In genomic region chr17:56570199-56570598, GRCh38 we compare ENCODE assay signal across 24 cellular contexts. TPM values are rescaled to one million over a fixed set of nuclear protein-coding genes. Genes with fewer than 3 reads are reported as not detected.
"Had no signal": no experiment of that assay in that cellular context is flagged by ENCODE, and none has a peak within 500 bp of the region (broad histone marks: within the 10 kb centered on the region; RNA-seq: fewer than 3 reads in every experiment).

No MANE protein-coding gene starts in this region.

- H3K9me3 Mint-ChIP-seq: naive thymus-derived CD8-positive, alpha-beta T cell; neural crest cell; stimulated activated naive B cell treated with anti-CD40 and anti-IgM and Interleukin-4, amounts not matched to agents 10 μg/mL and 1 μg/mL and 100 μg/mL, for 72 hours; stimulated activated naive CD8-positive, alpha-beta T cell treated with anti-CD3 and anti-CD28 coated beads, Interleukin-15, amount 100 ng/mL, for 72 hours had no signal

- H3K9me3 ChIP-seq: mucosa of descending colon, right atrium auricular region, sigmoid colon, testis, tibial nerve, upper lobe of right lung had no signal

- H3K79me2 ChIP-seq: hepatocyte had no signal

- H2AFZ ChIP-seq: hepatocyte had no signal

- H3K4me3 Mint-ChIP-seq: naive thymus-derived CD8-positive, alpha-beta T cell; neural crest cell; stimulated activated naive B cell treated with anti-CD40 and anti-IgM and Interleukin-4, amounts not matched to agents 10 μg/mL and 1 μg/mL and 100 μg/mL, for 72 hours; stimulated activated naive CD8-positive, alpha-beta T cell treated with anti-CD3 and anti-CD28 coated beads, Interleukin-15, amount 100 ng/mL, for 72 hours had no signal

- H3K36me3 ChIP-seq: right atrium auricular region, sigmoid colon, tibial nerve, upper lobe of right lung had no signal

- DNase-seq: cortex of kidney; dorsolateral prefrontal cortex; effector CD8-positive, alpha-beta T cell; foreskin melanocyte; head of caudate nucleus; left colon; left ventricle myocardium superior; mucosa of descending colon; naive thymus-derived CD8-positive, alpha-beta T cell; posterior cingulate gyrus; sigmoid colon; stimulated activated CD4-positive, alpha-beta T cell treated with anti-CD3 and anti-CD28 coated beads, Interleukin-2, amount 100 ng/mL, for 24 hours; stimulated activated CD4-positive, alpha-beta T cell treated with anti-CD3 and anti-CD28 coated beads, Interleukin-4, amount 100 ng/mL, for 4 hours; stimulated activated naive B cell treated with anti-CD40 and anti-IgM and Interleukin-4, amounts not matched to agents 10 μg/mL and 1 μg/mL and 100 μg/mL, for 72 hours; stimulated activated naive CD8-positive, alpha-beta T cell treated with anti-CD3 and anti-CD28 coated beads, Interleukin-15, amount 100 ng/mL, for 72 hours; testis; upper lobe of right lung had no signal

- H3K27ac ChIP-seq: dorsolateral prefrontal cortex, hepatocyte, right atrium auricular region, sigmoid colon, skin epidermis, testis, tibial nerve, upper lobe of right lung had no signal

- ATAC-seq: left colon; left ventricle myocardium superior; mucosa of descending colon; naive thymus-derived CD8-positive, alpha-beta T cell; stimulated activated naive B cell treated with anti-CD40 and anti-IgM and Interleukin-4, amounts not matched to agents 10 μg/mL and 1 μg/mL and 100 μg/mL, for 72 hours; stimulated activated naive CD8-positive, alpha-beta T cell treated with anti-CD3 and anti-CD28 coated beads, Interleukin-15, amount 100 ng/mL, for 72 hours; upper lobe of right lung had no signal

- H3K4me2 ChIP-seq: hepatocyte had no signal

- H3K27me3 ChIP-seq: hepatocyte, right atrium auricular region, sigmoid colon, testis, tibial nerve, upper lobe of right lung had no signal

- H3K4me1 ChIP-seq: right atrium auricular region, testis, tibial nerve, upper lobe of right lung had no signal

- H3K36me3 Mint-ChIP-seq: naive thymus-derived CD8-positive, alpha-beta T cell; stimulated activated naive B cell treated with anti-CD40 and anti-IgM and Interleukin-4, amounts not matched to agents 10 μg/mL and 1 μg/mL and 100 μg/mL, for 72 hours had no signal

- H3K4me3 ChIP-seq: dorsolateral prefrontal cortex, hepatocyte, lung, mucosa of descending colon, right atrium auricular region, sigmoid colon, skin epidermis, testis, tibial nerve, upper lobe of right lung had no signal

- H3K4me1 Mint-ChIP-seq: neural crest cell; stimulated activated naive B cell treated with anti-CD40 and anti-IgM and Interleukin-4, amounts not matched to agents 10 μg/mL and 1 μg/mL and 100 μg/mL, for 72 hours; stimulated activated naive CD8-positive, alpha-beta T cell treated with anti-CD3 and anti-CD28 coated beads, Interleukin-15, amount 100 ng/mL, for 72 hours had no signal

- H3K27ac Mint-ChIP-seq: naive thymus-derived CD8-positive, alpha-beta T cell; stimulated activated naive B cell treated with anti-CD40 and anti-IgM and Interleukin-4, amounts not matched to agents 10 μg/mL and 1 μg/mL and 100 μg/mL, for 72 hours; stimulated activated naive CD8-positive, alpha-beta T cell treated with anti-CD3 and anti-CD28 coated beads, Interleukin-15, amount 100 ng/mL, for 72 hours had no signal

RNA-seq across cellular contexts. Expression of gene NOG, which starts 23.3 kb away (rescaled TPM):
- total RNA-seq: osteocyte had no signal
